Comparison of ENCODE assay signal across 8 cellular contexts in the genomic region with DNA sequence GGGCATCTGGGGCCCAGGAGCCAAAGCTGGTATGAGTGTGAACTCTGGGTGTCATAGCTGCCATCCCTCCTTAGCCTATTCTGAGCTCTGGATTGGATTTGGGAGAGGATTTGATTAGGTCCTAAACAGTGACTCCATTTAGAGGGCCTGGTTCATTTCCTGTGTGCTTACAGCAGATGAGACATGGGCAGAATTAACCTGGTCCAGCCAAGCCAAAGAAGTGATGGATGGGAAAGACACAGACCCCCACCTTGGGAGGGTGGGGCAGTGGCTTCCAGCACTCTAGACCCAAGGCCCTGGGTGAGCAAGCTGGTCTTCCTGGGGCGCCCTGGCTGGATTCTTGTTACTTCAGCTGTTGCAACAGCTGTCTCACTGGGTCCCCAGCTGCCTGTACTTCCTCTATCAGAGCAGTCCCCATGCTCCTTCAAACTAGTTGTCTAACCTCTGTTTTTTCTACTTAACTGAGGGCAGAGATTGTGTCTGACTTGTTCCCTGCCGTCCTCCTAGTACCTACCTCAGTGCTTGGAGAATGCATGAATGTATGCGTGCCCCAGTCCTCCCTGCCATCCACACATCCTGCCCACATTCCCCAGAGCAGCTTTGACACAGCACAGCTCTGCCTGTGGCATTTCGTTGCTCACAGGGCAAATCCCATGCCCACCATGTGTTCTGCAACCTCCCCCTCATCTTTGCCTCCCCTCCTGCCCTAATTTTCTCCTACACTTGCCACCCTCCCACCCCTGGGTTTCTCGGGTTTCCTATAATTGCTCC.
A peak's percentile ranks its signal among the peaks of the same experiment; 100 is the strongest.
DNase-seq lines count a peak whose midpoint lies in the region; ATAC-seq and TF ChIP-seq lines count a peak whose summit lies in the region.

No MANE protein-coding gene starts in this region.

- H3K4me3 Mint-ChIP-seq in T-helper 2 cell treated with Interferon-gamma antibody and Interleukin-4, amounts not matched to agents 5 μg/mL and 100 μg/mL, for 36 hours: peak overlapping the region; percentile 84

- H3K9me3 Mint-ChIP-seq in T-helper 2 cell treated with Interferon-gamma antibody and Interleukin-4, amounts not matched to agents 5 μg/mL and 100 μg/mL, for 36 hours: no peaks in the 10 kb centered on the region

- H3K4me2 ChIP-seq in BLaER1: peak overlapping the region; percentile 96

- H3K27ac Mint-ChIP-seq in T-helper 2 cell treated with Interferon-gamma antibody and Interleukin-4, amounts not matched to agents 5 μg/mL and 100 μg/mL, for 36 hours: peak overlapping the region; percentile 96

- no peak for TF ChIP-seq CTCF in prostate gland (IDR thresholded peaks at IDR 0.05)

- H3K4me1 Mint-ChIP-seq in T-helper 2 cell treated with Interferon-gamma antibody and Interleukin-4, amounts not matched to agents 5 μg/mL and 100 μg/mL, for 36 hours (ENCODE audit: low read depth): peaks cover 64% of the 10 kb centered on the region

- DNase-seq in HS-5 (ENCODE audit: low read depth) (peak; percentile 58), prostate gland (ENCODE audit: low spot score) (no peak), NCI-H2107 treated with DMSO at 0.1 percent for 48 hours (lab: John Stamatoyannopoulos, UW; ENCODE audit: unreplicated experiment) (no peak)
- no peak for DNase-seq in T-helper 2 cell treated with Interferon-gamma antibody and Interleukin-4, amounts not matched to agents 5 μg/mL and 100 μg/mL, for 36 hours (ENCODE audit: low spot score)

- H4K20me1 ChIP-seq in BLaER1: no peaks in the 10 kb centered on the region

- 41% methylated on average over 5 of the region's 5 CpGs for WGBS in prostate gland

- no peak for TF ChIP-seq POLR2A in prostate gland (IDR thresholded peaks at IDR 0.05)

- peak overlapping the region; percentile 52 for H3K4me3 ChIP-seq in BLaER1
- H3K4me3 ChIP-seq in prostate gland: no peak overlapping the region

- no peaks in the 10 kb centered on the region for H3K27me3 ChIP-seq in BLaER1
- H3K27me3 ChIP-seq in prostate gland (replicated peaks; ENCODE audit: insufficient read depth): no peaks in the 10 kb centered on the region

- H3K9me3 ChIP-seq in BLaER1: no peaks in the 10 kb centered on the region
- H3K9me3 ChIP-seq in prostate gland: no peaks in the 10 kb centered on the region

- H3K27ac ChIP-seq in BLaER1: peak overlapping the region; percentile 95
- peak overlapping the region; percentile 80 to 83 for H3K27ac ChIP-seq in prostate gland

- no peaks in the 10 kb centered on the region for H3K27me3 Mint-ChIP-seq in T-helper 2 cell treated with Interferon-gamma antibody and Interleukin-4, amounts not matched to agents 5 μg/mL and 100 μg/mL, for 36 hours (ENCODE audit: low read depth)

- peaks cover 13% of the 10 kb centered on the region for H3K36me3 Mint-ChIP-seq in T-helper 2 cell treated with Interferon-gamma antibody and Interleukin-4, amounts not matched to agents 5 μg/mL and 100 μg/mL, for 36 hours (ENCODE audit: low read depth)

- intact Hi-C loops in prostate gland (cut with DNase I): loop anchor here (5.0 to 10.0 kb wide), 2 partner anchors 117 to 305 kb away; a partner anchor contains a TSS

- ATAC-seq in GM19397 (IDR thresholded peaks at IDR 0.05; ENCODE audit: unreplicated experiment) (peak; percentile 21), esophagus mucosa (peak; percentile 2), GM18867 (IDR thresholded peaks at IDR 0.05; ENCODE audit: unreplicated experiment) (no peak)

- peak overlapping the region; percentile 78 for H3K9ac ChIP-seq in BLaER1

- H3K4me1 ChIP-seq in BLaER1: peaks cover 97% of the 10 kb centered on the region
- H3K4me1 ChIP-seq in prostate gland (replicated peaks): peaks cover 36% of the 10 kb centered on the region

- peaks cover 14% of the 10 kb centered on the region for H3K36me3 ChIP-seq in BLaER1
- peaks cover 0 to 6% of the 10 kb centered on the region in 2 donors for H3K36me3 ChIP-seq in prostate gland
